7 cellular contexts compared by ENCODE assay signal in the genomic region with DNA sequence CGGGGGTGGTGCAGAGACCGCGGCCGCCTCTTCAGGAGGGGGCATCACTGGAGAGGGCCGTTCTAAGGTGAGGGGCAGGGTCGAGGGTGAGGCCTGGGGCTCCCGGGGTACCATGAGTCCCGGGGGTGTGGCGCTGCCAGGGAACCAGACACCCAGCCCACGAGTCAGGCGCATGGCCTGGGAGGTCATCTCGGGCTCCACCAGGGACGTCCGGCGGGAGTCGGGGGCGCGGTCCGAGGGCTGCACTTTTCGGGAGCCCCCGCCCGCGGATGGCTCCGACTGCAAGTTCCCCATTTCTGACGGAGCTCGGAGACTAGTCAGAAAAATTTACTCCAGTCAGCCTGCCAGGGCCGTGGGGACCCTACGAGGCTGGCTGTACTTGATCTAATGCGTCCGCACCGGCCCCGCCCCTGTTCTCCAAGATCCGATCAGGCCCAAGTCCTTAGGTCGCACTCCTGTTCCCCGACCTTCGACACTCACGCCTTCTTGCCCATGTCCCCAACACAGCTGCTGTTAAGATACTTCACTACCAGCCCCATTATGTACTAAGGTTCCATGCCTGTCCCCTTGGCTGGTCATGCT. TPM values are rescaled to one million over a fixed set of nuclear protein-coding genes. Genes with fewer than 3 reads are reported as not detected.
A peak's percentile ranks its signal among the peaks of the same experiment; 100 is the strongest.
DNase-seq lines count a peak whose midpoint lies in the region; ATAC-seq, FAIRE-seq and TF ChIP-seq lines count a peak whose summit lies in the region.
"Had no signal": no experiment of that assay in that cellular context is flagged by ENCODE, and none has a peak within 500 bp of the region (broad histone marks: within the 10 kb centered on the region; RNA-seq: fewer than 3 reads in every experiment).

No MANE protein-coding gene starts in this region.

- no peaks in the 10 kb centered on the region for H3K9me3 Mint-ChIP-seq in activated CD8-positive, alpha-beta T cell treated with anti-CD3 and anti-CD28 coated beads, Interleukin-2, amount 10 ng/mL, durations not matched to agents 7 days and 5 days (ENCODE audit: insufficient read depth)

- H3K27ac Mint-ChIP-seq in activated CD8-positive, alpha-beta T cell treated with anti-CD3 and anti-CD28 coated beads, Interleukin-2, amount 10 ng/mL, durations not matched to agents 7 days and 5 days = no peak overlapping the region

- peak; percentile 53 for FAIRE-seq in GM12892 (lab: Jason Lieb, UNC)

- intact Hi-C loops in mucosa of descending colon (cut with DNase I, micrococcal nuclease) = no loop called here

- H3K4me1 ChIP-seq in mucosa of descending colon (ENCODE audit: low read depth) = peaks cover 28% of the 10 kb centered on the region

- peaks cover 19% of the 10 kb centered on the region for H3K4me1 Mint-ChIP-seq in activated CD8-positive, alpha-beta T cell treated with anti-CD3 and anti-CD28 coated beads, Interleukin-2, amount 10 ng/mL, durations not matched to agents 7 days and 5 days (ENCODE audit: low read depth)

- CTCF ChIA-PET in activated CD8-positive, alpha-beta T cell treated with anti-CD3 and anti-CD28 coated beads, Interleukin-2, amount 10 ng/mL, durations not matched to agents 7 days and 5 days (lab: Charles Lee) = interaction anchor here (1.2 to 1.6 kb wide), 6 partner anchors 13 to 543 kb away, joined by 3 to 9 read pairs (median 4); a partner anchor contains a TSS

- TF ChIP-seq POLR2A in GM12892 (IDR thresholded peaks at IDR 0.05; ENCODE audit: low read depth, low read length) = no peak

- no peaks in the 10 kb centered on the region for H3K9me3 ChIP-seq in mucosa of descending colon

- peaks cover under 1% of the 10 kb centered on the region for H3K36me3 ChIP-seq in mucosa of descending colon (ENCODE audit: low read depth)

- peaks cover 34% of the 10 kb centered on the region for H3K27me3 Mint-ChIP-seq in activated CD8-positive, alpha-beta T cell treated with anti-CD3 and anti-CD28 coated beads, Interleukin-2, amount 10 ng/mL, durations not matched to agents 7 days and 5 days (ENCODE audit: low read depth)

- H3K36me3 Mint-ChIP-seq in activated CD8-positive, alpha-beta T cell treated with anti-CD3 and anti-CD28 coated beads, Interleukin-2, amount 10 ng/mL, durations not matched to agents 7 days and 5 days (ENCODE audit: low read depth) = peaks cover 29% of the 10 kb centered on the region

- no peak overlapping the region for H3K4me3 ChIP-seq in mucosa of descending colon

- H3K4me3 Mint-ChIP-seq in activated CD8-positive, alpha-beta T cell treated with anti-CD3 and anti-CD28 coated beads, Interleukin-2, amount 10 ng/mL, durations not matched to agents 7 days and 5 days = peak overlapping the region; percentile 64

- POLR2A ChIA-PET in activated CD8-positive, alpha-beta T cell treated with anti-CD3 and anti-CD28 coated beads, Interleukin-2, amount 10 ng/mL, durations not matched to agents 7 days and 5 days (lab: Charles Lee) = interaction anchor here (0.8 to 2.3 kb wide), 3 partner anchors 12 to 490 kb away, joined by 3 to 15 read pairs (median 10); a partner anchor contains a TSS

- TF ChIP-seq CTCF in mucosa of descending colon (IDR thresholded peaks at IDR 0.05) = no peak

- DNase-seq in GM12892 (ENCODE audit: insufficient read length) (no peak), mucosa of descending colon (peak in 2 of 3 donors; percentile 46 to 54), NCI-H524 treated with DMSO at 0.1 percent for 48 hours (lab: John Stamatoyannopoulos, UW) (no peak), NCI-H2081 treated with DMSO at 0.1 percent for 48 hours (lab: John Stamatoyannopoulos, UW) (no peak)
- DNase-seq in activated CD8-positive, alpha-beta T cell treated with anti-CD3 and anti-CD28 coated beads, Interleukin-2, amount 10 ng/mL, durations not matched to agents 7 days and 5 days = no peak

- no peak for ATAC-seq in activated CD8-positive, alpha-beta T cell treated with anti-CD3 and anti-CD28 coated beads, Interleukin-2, amount 10 ng/mL, durations not matched to agents 7 days and 5 days
- ATAC-seq in mucosa of descending colon (peak; percentile 26), GM18502 (IDR thresholded peaks at IDR 0.05; ENCODE audit: poor library complexity, unreplicated experiment) (no peak)

RNA-seq across cellular contexts. Expression of a gene that starts 0.8 kb away (rescaled TPM):
- polyA plus RNA-seq in GM12892 (2012; ENCODE audit: missing spikeins) = not detected
- not detected for total RNA-seq in activated CD8-positive, alpha-beta T cell treated with anti-CD3 and anti-CD28 coated beads, Interleukin-2, amount 10 ng/mL, durations not matched to agents 7 days and 5 days
- under 1 TPM in 2 of 3 donors, not detected in 1; 0.12 to 0.20 TPM for total RNA-seq in mucosa of descending colon

RNA-seq across cellular contexts. Expression of a gene that starts 1.4 kb away (rescaled TPM):
- polyA plus RNA-seq in GM12892 (2012; ENCODE audit: missing spikeins) = 0.42 TPM
- 1 to 10 TPM in 1 of 2 experiments, under 1 TPM in 1; 0.90 to 1.3 TPM for total RNA-seq in activated CD8-positive, alpha-beta T cell treated with anti-CD3 and anti-CD28 coated beads, Interleukin-2, amount 10 ng/mL, durations not matched to agents 7 days and 5 days
- under 1 TPM; 0.46 to 0.82 (median 0.80) TPM for total RNA-seq in mucosa of descending colon

RNA-seq across cellular contexts. Expression of a gene that starts 12.7 kb away (rescaled TPM):
- 151 TPM for polyA plus RNA-seq in GM12892 (2012; ENCODE audit: missing spikeins)
- total RNA-seq in activated CD8-positive, alpha-beta T cell treated with anti-CD3 and anti-CD28 coated beads, Interleukin-2, amount 10 ng/mL, durations not matched to agents 7 days and 5 days = 100 to 1,000 TPM; 173 to 187 TPM
- total RNA-seq in mucosa of descending colon = 100 to 1,000 TPM; 121 to 144 (median 141) TPM

RNA-seq across cellular contexts. Expression of a gene that starts 15.8 kb away (rescaled TPM):
- 13.8 TPM for polyA plus RNA-seq in GM12892 (2012; ENCODE audit: missing spikeins)
- total RNA-seq in activated CD8-positive, alpha-beta T cell treated with anti-CD3 and anti-CD28 coated beads, Interleukin-2, amount 10 ng/mL, durations not matched to agents 7 days and 5 days = 10 to 100 TPM; 21.0 to 25.9 TPM
- total RNA-seq in mucosa of descending colon = 10 to 100 TPM; 24.1 to 42.3 (median 30.1) TPM

RNA-seq across cellular contexts. Expression of a gene that starts 39.0 kb away (rescaled TPM):
- 1.5 TPM for polyA plus RNA-seq in GM12892 (2012; ENCODE audit: missing spikeins)
- total RNA-seq in activated CD8-positive, alpha-beta T cell treated with anti-CD3 and anti-CD28 coated beads, Interleukin-2, amount 10 ng/mL, durations not matched to agents 7 days and 5 days = under 1 TPM; 0.42 to 0.50 TPM
- total RNA-seq in mucosa of descending colon = 1 to 10 TPM in 2 of 3 donors, under 1 TPM in 1; 0.55 to 2.3 (median 2.0) TPM
- total RNA-seq: LHCN-M2 had no signal

Comparison
In these comparisons a context has a peak if more than half of its experiments do, and no peak if none do; other contexts are left out.
1. DNase-seq: peak in mucosa of descending colon (2 of 3); none in GM12892 (single experiment), activated CD8-positive, alpha-beta T cell treated with anti-CD3 and anti-CD28 coated beads, Interleukin-2, amount 10 ng/mL, durations not matched to agents 7 days and 5 days (single experiment), NCI-H524 treated with DMSO at 0.1 percent for 48 hours (single experiment) and NCI-H2081 treated with DMSO at 0.1 percent for 48 hours (single experiment).